ENCODE assay signal across 9 cellular contexts in the genomic region with DNA sequence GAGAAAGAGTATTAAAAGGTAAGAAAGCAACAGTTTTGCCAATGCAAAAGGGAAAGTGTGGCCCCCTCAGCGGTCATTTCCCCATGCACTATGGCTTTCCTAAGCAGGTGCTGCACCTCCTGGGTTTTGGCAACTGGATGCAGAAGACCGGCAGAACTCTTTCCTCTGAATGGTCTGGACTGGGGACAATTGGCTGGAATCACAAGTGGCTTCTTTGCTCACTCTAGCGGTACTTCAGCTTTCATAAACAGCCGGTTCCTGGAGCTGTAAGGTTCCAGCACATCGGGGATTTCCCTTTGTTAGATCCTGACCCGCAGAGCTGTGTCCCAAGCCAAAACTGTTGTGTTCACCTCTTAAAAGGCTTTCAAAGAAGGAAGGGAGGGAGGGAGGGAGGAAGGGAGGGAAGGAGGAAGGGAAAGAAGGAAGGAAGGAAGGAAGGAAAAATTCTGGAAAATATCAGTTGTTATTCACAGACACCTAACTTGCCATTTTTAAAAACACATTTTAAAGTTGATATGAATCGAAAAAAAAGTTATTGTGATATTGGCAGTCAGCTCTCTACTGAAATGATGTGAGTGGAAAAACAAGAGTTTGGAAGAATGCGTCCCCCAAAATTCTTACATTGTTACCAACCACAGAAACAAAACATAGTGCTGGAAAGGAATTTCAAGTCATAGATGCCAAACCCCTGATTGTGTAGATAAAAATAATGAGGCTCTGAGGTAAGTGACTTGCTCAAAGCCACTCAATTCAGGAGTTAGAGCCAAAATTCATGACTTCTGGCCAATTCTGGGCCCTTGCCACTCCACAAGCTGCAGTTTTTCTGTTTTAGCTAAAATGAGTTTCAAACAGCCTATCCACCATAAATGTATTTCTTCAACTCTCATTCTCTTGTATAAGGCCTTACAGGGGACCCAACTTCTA.
DNase-seq lines count a peak whose midpoint lies in the region; ATAC-seq, FAIRE-seq and TF ChIP-seq lines count a peak whose summit lies in the region.
"Had no signal": no experiment of that assay in that cellular context is flagged by ENCODE, and none has a peak within 500 bp of the region (broad histone marks: within the 10 kb centered on the region; RNA-seq: fewer than 3 reads in every experiment).

No MANE protein-coding gene starts in this region.

- no peak overlapping the region for H3K9ac ChIP-seq in HepG2 (ENCODE audit: insufficient read depth, low read depth, low read length)

- TF ChIP-seq EP300 in HepG2 (IDR thresholded peaks at IDR 0.05; ENCODE audit: low read depth in 2 of 2, low read length in 2 of 2): no peak
- TF ChIP-seq EP300 in HepG2 (CRISPR knock-in tag; IDR thresholded peaks at IDR 0.05; ENCODE audit: borderline replicate concordance): no peak

- intact Hi-C loops in Right ventricle myocardium inferior (cut with DNase I): loop anchor here (5.0 to 10.0 kb wide), 2 partner anchors 381 to 484 kb away; no protein-coding TSS in a partner anchor
- intact Hi-C loops in cardiac septum (cut with DNase I): loop anchor here (5.0 to 10.0 kb wide), 4 partner anchors 41 to 484 kb away; no protein-coding TSS in a partner anchor
- intact Hi-C loops in HepG2 (cut with micrococcal nuclease; ENCODE audit: unreplicated experiment): loop anchor here (2.0 to 5.0 kb wide), 5 partner anchors 71 to 503 kb away; partner anchors contain the start of gene HMGA2
- intact Hi-C loops in aorta (cut with DNase I): loop anchor here in 1 of 2 donors (5.0 kb wide), 3 partner anchors 69 to 484 kb away; no protein-coding TSS in a partner anchor

- H3K4me1 ChIP-seq in HepG2 (ENCODE audit: insufficient read depth, low read length) (peaks cover 19% of the 10 kb centered on the region), aorta (ENCODE audit: control insufficient read depth in 1 of 2, insufficient read depth in 2 of 2, low read length in 2 of 2) (peaks cover 3 to 4% of the 10 kb centered on the region in 2 donors)

- ATAC-seq in Right ventricle myocardium inferior (peak; percentile 86), HepG2 (peak; percentile 65; the same call in 2 of the 3 replicates), aorta (ENCODE audit: low FRiP score) (peak; percentile 69)
- ATAC-seq: activated CD4-positive, CD25-positive, alpha-beta regulatory T cell treated with anti-CD3 and anti-CD28 coated beads, Interleukin-2, amount 50 U/mL, for 24 hours had no signal

- no peaks in the 10 kb centered on the region for H4K20me1 ChIP-seq in HepG2 (ENCODE audit: insufficient read depth, low read length)

- no peaks in the 10 kb centered on the region for H3K27me3 ChIP-seq in bronchial epithelial cell (ENCODE audit: control insufficient read depth, insufficient read depth, low read length)
- no peaks in the 10 kb centered on the region for H3K27me3 ChIP-seq in HepG2 (ENCODE audit: control insufficient read depth in 1 of 2, insufficient read depth in 2 of 2, low read length in 2 of 2)
- no peaks in the 10 kb centered on the region for H3K27me3 ChIP-seq in aorta (ENCODE audit: control insufficient read depth in 1 of 2, insufficient read depth in 2 of 2, low read length in 1 of 2)

- H3K4me2 ChIP-seq in HepG2 (ENCODE audit: low read depth, low read length): peak overlapping the region; percentile 57; the same call in 1 of the 2 replicates

- no peaks in the 10 kb centered on the region for H3K79me2 ChIP-seq in HepG2 (ENCODE audit: insufficient read depth, low read length)

- POLR2A ChIA-PET in HepG2 (lab: Yijun Ruan, JAX): no interaction called here

- DNase-seq in Right ventricle myocardium inferior (ENCODE audit: missing footprints) (no peak), cardiac septum (ENCODE audit: low spot score) (no peak), bronchial epithelial cell (ENCODE audit: low read depth) (peak; percentile 78), HepG2 (ENCODE audit: low spot score) (no peak), aorta (peak in 1 of 2 donors; percentile 50), GM19240 (ENCODE audit: insufficient read length, low spot score) (no peak), middle frontal gyrus (ENCODE audit: extremely low spot score, low spot score) (no peak), HPDE6-E6E7 (ENCODE audit: extremely low spot score) (no peak)

- FAIRE-seq in bronchial epithelial cell (lab: Jason Lieb, UNC) (peak; percentile 32), HepG2 (lab: Jason Lieb, UNC) (no peak)

- no peak for TF ChIP-seq CTCF in bronchial epithelial cell (IDR thresholded peaks at IDR 0.05; ENCODE audit: insufficient read depth, low read length, severe bottlenecking)
- TF ChIP-seq CTCF in HepG2 (CRISPR knock-in tag; IDR thresholded peaks at IDR 0.05): no peak

- H3K27ac ChIP-seq in HepG2 (ENCODE audit: extremely low read length, insufficient read depth, low read length): no peak overlapping the region
- peak overlapping the region in 1 of 2 donors; percentile 86 for H3K27ac ChIP-seq in aorta (ENCODE audit: low read depth in 1 of 2, low read length in 2 of 2)

- CTCF ChIA-PET in HepG2 (lab: Yijun Ruan, JAX; ENCODE audit: low intra/inter-chr PET ratio, low total read pairs): no interaction called here

- TF ChIP-seq RAD21 in HepG2 (CRISPR knock-in tag; IDR thresholded peaks at IDR 0.05): no peak

- BruUV-seq in HepG2 (replicated peaks; lab: Mats Ljungman, UMichigan): no TSS peak

- H3K9me3 ChIP-seq in HepG2 (ENCODE audit: low read length): no peaks in the 10 kb centered on the region
- no peaks in the 10 kb centered on the region for H3K9me3 ChIP-seq in aorta (ENCODE audit: control insufficient read depth, low read length)

- H3K4me3 ChIP-seq in bronchial epithelial cell (ENCODE audit: low read depth, low read length) (peak overlapping the region; percentile 30), HepG2 (replicated peaks in 1 of 3; ENCODE audit: insufficient read depth in 1 of 3, low read depth in 2 of 3, low read length in 3 of 3) (no peak overlapping the region), aorta (ENCODE audit: low read length in 2 of 2) (peak overlapping the region in 1 of 2 donors; percentile 15)

- in situ Hi-C loops in HepG2 (cut with HindIII; ENCODE audit: extremely low pct_ligation_motif_present, low pct_unique_long_range_greater_than_20kb): loop anchor here (10.0 to 25.0 kb wide), 2 partner anchors 381 to 509 kb away; no protein-coding TSS in a partner anchor

- H2AFZ ChIP-seq in HepG2 (ENCODE audit: low read length): peak overlapping the region; percentile 21

- no peak for TF ChIP-seq POLR2A in HepG2 (IDR thresholded peaks at IDR 0.05; ENCODE audit: insufficient read depth in 1 of 2, low read depth in 2 of 2, low read length in 2 of 2)

- WGBS in HepG2 (ENCODE audit: low lambda C conversion rate): 20% methylated on average over 8 of the region's 8 CpGs
- WGBS in aorta, 2 donors: 4 to 7% methylated on average over 8 of the region's 8 CpGs

- no peaks in the 10 kb centered on the region for H3K36me3 ChIP-seq in bronchial epithelial cell (ENCODE audit: control insufficient read depth, insufficient read depth, low read length)
- H3K36me3 ChIP-seq in HepG2 (replicated peaks in 1 of 2; ENCODE audit: control insufficient read depth in 1 of 2, insufficient read depth in 2 of 2, low read length in 2 of 2): no peaks in the 10 kb centered on the region
- H3K36me3 ChIP-seq in aorta (ENCODE audit: control insufficient read depth in 1 of 2, insufficient read depth in 2 of 2, low read length in 1 of 2): no peaks in the 10 kb centered on the region

TF ChIP-seq in HepG2, 621 proteins besides CTCF, POLR2A, EP300 and RAD21:
- TF ChIP-seq TSC22D2 (CRISPR knock-in tag; IDR thresholded peaks at IDR 0.05; ENCODE audit: borderline replicate concordance): no peak
- peak; percentile 38 for TF ChIP-seq HNRNPK (IDR thresholded peaks at IDR 0.05; ENCODE audit: low read depth, low read length, poor library complexity, severe bottlenecking)
